1 cellular context compared by ENCODE assay signal in genomic region chr7:107891619-107892366, GRCh38.
A peak's percentile ranks its signal among the peaks of the same experiment; 100 is the strongest.
TF ChIP-seq lines count a peak whose summit lies in the region.

No MANE protein-coding gene starts in this region.

TF ChIP-seq in K562, 482 proteins besides CTCF, POLR2A, EP300 and RAD21 (continued from another document and continues in another):
- TF ChIP-seq E4F1 (CRISPR knock-in tag; IDR thresholded peaks at IDR 0.05; ENCODE audit: borderline replicate concordance) (no peak), ZEB2 (IDR thresholded peaks at IDR 0.05) (no peak), ZNF830 (CRISPR knock-in tag; IDR thresholded peaks at IDR 0.05) (no peak), ZNF212 (CRISPR knock-in tag; IDR thresholded peaks at IDR 0.05) (no peak; the same call in 1 of the 2 replicates), C11orf30 (IDR thresholded peaks at IDR 0.05; ENCODE audit: low read depth) (peak; percentile 95), KHSRP (IDR thresholded peaks at IDR 0.05) (0 out of 2 replicates have a peak, but pooled peaks have one; percentile 14), EP400 (IDR thresholded peaks at IDR 0.05) (peak; percentile 70), SFPQ (IDR thresholded peaks at IDR 0.05; ENCODE audit: low read depth, low read length) (no peak), HNRNPUL1 (IDR thresholded peaks at IDR 0.05; ENCODE audit: low read length) (no peak), MAFF (IDR thresholded peaks at IDR 0.05; ENCODE audit: low read length) (peak; percentile 86), MBD1 (CRISPR knock-in tag; IDR thresholded peaks at IDR 0.05) (no peak), CAMTA2 (CRISPR knock-in tag; conservative IDR thresholded peaks at IDR 0.05) (no peak), SP1 (CRISPR knock-in tag; IDR thresholded peaks at IDR 0.05) (peak; percentile 22), RNF219 (CRISPR knock-in tag; IDR thresholded peaks at IDR 0.05) (no peak), KLF1 (tag; IDR thresholded peaks at IDR 0.05) (no peak), HINFP (tag; conservative IDR thresholded peaks at IDR 0.05; ENCODE audit: low read depth) (no peak), ZBTB43 (CRISPR knock-in tag; IDR thresholded peaks at IDR 0.05) (peak; percentile 56; the same call in 1 of the 2 replicates), CHCHD3 (CRISPR knock-in tag; IDR thresholded peaks at IDR 0.05) (no peak), JUND (IDR thresholded peaks at IDR 0.05; ENCODE audit: borderline replicate concordance, low read depth, low read length) (peak; percentile 67), JUND (tag; IDR thresholded peaks at IDR 0.05; ENCODE audit: borderline replicate concordance, low read depth, low read length) (0 out of 3 replicates have a peak, but pooled peaks have one; percentile 34), NBN (IDR thresholded peaks at IDR 0.05; ENCODE audit: low read depth) (no peak), RERE (CRISPR knock-in tag; IDR thresholded peaks at IDR 0.05; ENCODE audit: borderline replicate concordance) (no peak; the same call in 1 of the 2 replicates), ZNF740 (CRISPR knock-in tag; IDR thresholded peaks at IDR 0.05) (no peak), ZNF740 (tag; IDR thresholded peaks at IDR 0.05) (no peak), CEBPB (tag; IDR thresholded peaks at IDR 0.05) (peak; percentile 97), ELF2 (CRISPR knock-in tag; IDR thresholded peaks at IDR 0.05) (no peak), MAFK (IDR thresholded peaks at IDR 0.05; ENCODE audit: low read length) (peak; percentile 84), SMAD1 (IDR thresholded peaks at IDR 0.05; ENCODE audit: low read depth, low read length, partially characterized antibody) (peak; percentile 9), FOXP1 (CRISPR knock-in tag; IDR thresholded peaks at IDR 0.05) (no peak), ZNF124 (CRISPR knock-in tag; IDR thresholded peaks at IDR 0.05) (no peak), KLF16 (IDR thresholded peaks at IDR 0.05) (no peak), ZBTB34 (CRISPR knock-in tag; IDR thresholded peaks at IDR 0.05) (no peak), ZNF395 (CRISPR knock-in tag; IDR thresholded peaks at IDR 0.05) (peak; percentile 91), TAL1 (IDR thresholded peaks at IDR 0.05) (peak; percentile 22; the same call in 1 of the 2 replicates), ZNF79 (CRISPR knock-in tag; IDR thresholded peaks at IDR 0.05; ENCODE audit: low read depth) (no peak), IRF1 (CRISPR knock-in tag; IDR thresholded peaks at IDR 0.05; ENCODE audit: borderline replicate concordance) (no peak)
